ENCODE assay signal across 7 cellular contexts in the genomic region with DNA sequence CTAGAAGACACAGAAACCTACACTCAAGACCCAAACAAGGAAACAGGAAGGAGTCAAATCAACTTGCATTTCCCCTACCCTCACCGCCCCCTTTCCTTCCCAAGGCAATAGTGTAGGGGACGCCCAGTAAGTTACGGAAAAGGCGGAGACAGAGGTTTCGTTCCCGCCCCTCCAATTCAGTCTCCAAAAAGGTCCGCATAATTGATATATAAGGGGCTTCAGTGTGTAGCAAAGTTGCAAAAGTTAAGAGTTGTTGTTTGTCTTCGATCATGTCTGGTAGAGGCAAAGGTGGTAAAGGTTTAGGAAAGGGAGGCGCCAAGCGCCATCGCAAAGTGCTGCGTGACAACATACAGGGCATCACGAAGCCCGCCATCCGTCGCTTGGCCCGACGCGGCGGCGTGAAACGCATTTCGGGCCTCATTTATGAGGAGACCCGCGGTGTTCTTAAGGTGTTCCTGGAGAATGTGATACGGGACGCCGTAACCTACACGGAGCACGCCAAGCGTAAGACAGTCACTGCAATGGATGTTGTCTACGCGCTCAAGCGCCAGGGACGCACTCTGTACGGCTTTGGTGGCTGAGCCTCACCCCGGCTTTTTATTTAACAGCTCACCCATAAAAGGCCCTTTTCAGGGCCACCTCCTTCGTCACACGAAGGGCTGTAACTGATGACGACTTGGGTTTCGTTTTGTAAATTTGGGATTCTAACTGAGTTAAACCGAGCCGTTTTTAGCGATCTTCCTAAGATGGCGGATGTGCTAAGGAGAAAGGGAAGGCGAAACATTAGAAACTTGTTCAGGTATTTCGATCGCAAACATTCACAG.
DNase-seq lines count a peak whose midpoint lies in the region; ATAC-seq lines count a peak whose summit lies in the region.

No MANE protein-coding gene starts in this region.

- peak overlapping the region; percentile 81 for H3K4me3 Mint-ChIP-seq in activated CD4-positive, alpha-beta T cell treated with anti-CD3 and anti-CD28 coated beads, Interleukin-2, amount 10 ng/mL, durations not matched to agents 24 days and 14 days
- H3K4me3 Mint-ChIP-seq in effector memory CD8-positive, alpha-beta T cell, result peak overlapping the region; percentile 81 to 92

- peaks cover 6% of the 10 kb centered on the region for H3K9me3 Mint-ChIP-seq in activated CD4-positive, alpha-beta T cell treated with anti-CD3 and anti-CD28 coated beads, Interleukin-2, amount 10 ng/mL, durations not matched to agents 24 days and 14 days
- H3K9me3 Mint-ChIP-seq in effector memory CD8-positive, alpha-beta T cell, result peaks cover 0 to 3% of the 10 kb centered on the region in 2 donors

- peak; percentile 95 for DNase-seq in activated CD4-positive, alpha-beta T cell treated with anti-CD3 and anti-CD28 coated beads, Interleukin-2, amount 10 ng/mL, durations not matched to agents 24 days and 14 days
- peak; percentile 59 to 78 (median 60) for DNase-seq in effector memory CD8-positive, alpha-beta T cell
- DNase-seq in mucosa of gallbladder (ENCODE audit: low spot score), result peak; percentile 85
- DNase-seq in stromal cell of bone marrow (ENCODE audit: low read depth), result peak; percentile 38
- no peak for DNase-seq in KG1 (lab: John Stamatoyannopoulos, UW)

- H3K27me3 Mint-ChIP-seq in activated CD4-positive, alpha-beta T cell treated with anti-CD3 and anti-CD28 coated beads, Interleukin-2, amount 10 ng/mL, durations not matched to agents 24 days and 14 days, result no peaks in the 10 kb centered on the region
- H3K27me3 Mint-ChIP-seq in effector memory CD8-positive, alpha-beta T cell, result no peaks in the 10 kb centered on the region

- peaks cover 41% of the 10 kb centered on the region for H3K4me1 Mint-ChIP-seq in activated CD4-positive, alpha-beta T cell treated with anti-CD3 and anti-CD28 coated beads, Interleukin-2, amount 10 ng/mL, durations not matched to agents 24 days and 14 days
- H3K4me1 Mint-ChIP-seq in effector memory CD8-positive, alpha-beta T cell (ENCODE audit: low read depth in 2 of 2), result peaks cover 9 to 15% of the 10 kb centered on the region in 2 donors

- intact Hi-C loops in activated CD4-positive, alpha-beta T cell treated with anti-CD3 and anti-CD28 coated beads, Interleukin-2, amount 10 ng/mL, durations not matched to agents 24 days and 14 days (cut with micrococcal nuclease), result loop anchor here (1.0 to 2.0 kb wide), 5 partner anchors 10 to 52 kb away; a partner anchor contains a TSS

- ATAC-seq in GM18907 (IDR thresholded peaks at IDR 0.05; ENCODE audit: unreplicated experiment) (peak; percentile 66), HG03095 (IDR thresholded peaks at IDR 0.05; ENCODE audit: unreplicated experiment) (peak; percentile 45)
- peak; percentile 78 for ATAC-seq in effector memory CD8-positive, alpha-beta T cell (replicated peaks)

- peaks cover 4% of the 10 kb centered on the region for H3K36me3 Mint-ChIP-seq in activated CD4-positive, alpha-beta T cell treated with anti-CD3 and anti-CD28 coated beads, Interleukin-2, amount 10 ng/mL, durations not matched to agents 24 days and 14 days (ENCODE audit: low read depth)
- peaks cover 26% of the 10 kb centered on the region for H3K36me3 Mint-ChIP-seq in effector memory CD8-positive, alpha-beta T cell (ENCODE audit: insufficient read depth)

- H3K27ac Mint-ChIP-seq in activated CD4-positive, alpha-beta T cell treated with anti-CD3 and anti-CD28 coated beads, Interleukin-2, amount 10 ng/mL, durations not matched to agents 24 days and 14 days, result peak overlapping the region; percentile 94
- peak overlapping the region; percentile 94 to 95 for H3K27ac Mint-ChIP-seq in effector memory CD8-positive, alpha-beta T cell
